ENCODE assay signal across 1 cellular context in genomic region chr12:42588981-42589464, GRCh38.
TF ChIP-seq lines count a peak whose summit lies in the region.

No MANE protein-coding gene starts in this region.

TF ChIP-seq in HEK293, 187 proteins besides CTCF, POLR2A, EP300 and RAD21 (continued from another document):
- no peak for TF ChIP-seq ZBTB1 (tag by site-specific recombination; IDR thresholded peaks at IDR 0.05)
- TF ChIP-seq TRIM28 (IDR thresholded peaks at IDR 0.05; ENCODE audit: borderline replicate concordance, low read length) = no peak
- TF ChIP-seq PRDM10 (tag by site-specific recombination; IDR thresholded peaks at IDR 0.05) = peak; percentile 9; the same call in 1 of the 2 replicates
- TF ChIP-seq ZNF561 (tag by site-specific recombination; IDR thresholded peaks at IDR 0.05; ENCODE audit: borderline replicate concordance) = no peak; the same call in 1 of the 2 replicates
- peak; percentile 25; the same call in 1 of the 2 replicates for TF ChIP-seq SP7 (tag by site-specific recombination; IDR thresholded peaks at IDR 0.05)
- TF ChIP-seq ZNF600 (tag by site-specific recombination; IDR thresholded peaks at IDR 0.05) = peak; percentile 69
- no peak for TF ChIP-seq ZNF416 (tag by site-specific recombination; IDR thresholded peaks at IDR 0.05)
